Comparison of ENCODE assay signal across 8 cellular contexts in the genomic region with DNA sequence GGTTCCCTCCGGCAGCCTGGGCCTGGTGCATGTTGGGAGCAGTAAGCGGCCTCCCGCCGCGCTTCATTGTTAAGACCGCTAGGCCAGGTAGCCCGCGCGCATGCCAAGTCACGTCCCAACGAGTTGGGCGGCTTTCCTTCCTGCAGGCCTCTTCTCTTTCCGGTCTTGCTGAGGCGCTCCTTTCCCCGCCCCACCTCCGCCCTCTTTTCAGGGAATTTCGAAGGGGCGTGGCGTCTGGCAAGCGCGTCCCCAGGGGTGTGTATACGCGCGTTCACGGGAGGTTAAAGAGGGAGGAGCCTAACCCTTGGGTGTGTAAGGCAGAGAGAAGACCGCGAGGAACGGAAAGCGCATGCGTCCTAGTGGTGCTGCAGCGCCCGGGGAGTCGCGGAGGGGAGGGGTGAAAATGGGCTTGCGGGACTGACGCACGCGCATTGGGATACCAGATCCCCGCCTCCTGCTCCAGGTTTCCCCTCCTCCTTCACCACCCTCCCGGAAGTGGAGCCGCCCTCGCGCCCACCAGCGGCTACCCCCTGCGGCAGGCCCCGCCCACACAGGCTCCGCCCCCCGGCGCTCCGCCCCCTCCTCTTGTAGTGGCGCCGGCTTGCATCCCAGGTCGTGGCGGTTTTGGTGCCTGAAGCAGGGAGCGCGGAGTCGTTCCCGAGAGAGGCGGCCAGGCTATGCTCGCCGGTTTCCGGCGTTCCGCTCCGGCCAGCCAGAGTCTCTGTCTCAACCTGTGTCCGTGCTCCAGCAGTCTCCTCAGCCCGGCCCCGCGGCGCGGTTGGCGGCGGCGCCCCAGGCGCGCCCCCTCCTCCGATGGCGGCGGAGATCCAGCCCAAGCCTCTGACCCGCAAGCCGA. TPM values are rescaled to one million over a fixed set of nuclear protein-coding genes. Genes with fewer than 3 reads are reported as not detected.
DNase-seq lines count a peak whose midpoint lies in the region; ATAC-seq, FAIRE-seq and TF ChIP-seq lines count a peak whose summit lies in the region.

A gene with protein sequence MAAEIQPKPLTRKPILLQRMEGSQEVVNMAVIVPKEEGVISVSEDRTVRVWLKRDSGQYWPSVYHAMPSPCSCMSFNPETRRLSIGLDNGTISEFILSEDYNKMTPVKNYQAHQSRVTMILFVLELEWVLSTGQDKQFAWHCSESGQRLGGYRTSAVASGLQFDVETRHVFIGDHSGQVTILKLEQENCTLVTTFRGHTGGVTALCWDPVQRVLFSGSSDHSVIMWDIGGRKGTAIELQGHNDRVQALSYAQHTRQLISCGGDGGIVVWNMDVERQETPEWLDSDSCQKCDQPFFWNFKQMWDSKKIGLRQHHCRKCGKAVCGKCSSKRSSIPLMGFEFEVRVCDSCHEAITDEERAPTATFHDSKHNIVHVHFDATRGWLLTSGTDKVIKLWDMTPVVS (plus strand): TSS at position 588 of the 856 bp plus-strand sequence. CDS start 226 bp downstream, at position 814.

- H3K9ac ChIP-seq in OCI-LY3 (ENCODE audit: low read length) (peak within 1 kb of the TSS; percentile 87), endothelial cell of umbilical vein (replicated peaks; ENCODE audit: extremely low read depth, insufficient read depth, low read length) (peak within 1 kb of the TSS; percentile 82)

- DNase-seq in D721Med (ENCODE audit: insufficient read length, low spot score) (peak; percentile 45), HuH-7 (ENCODE audit: low spot score) (peak; percentile 78), activated T-cell treated with anti-CD3 and anti-CD28 coated beads for 1 hour (ENCODE audit: low read depth) (peak; percentile 99), endothelial cell of umbilical vein (ENCODE audit: low read depth, low spot score) (peak; percentile 100), midbrain (lab: John Stamatoyannopoulos, UW) (peak; percentile 99)
- peak; percentile 98 to 99 for DNase-seq in stimulated activated CD8-positive, alpha-beta memory T cell treated with anti-CD3 and anti-CD28 coated beads, Interleukin-2, amount 100 ng/mL, for 1 hour (ENCODE audit: low read depth in 2 of 2)

- TF ChIP-seq CTCF in D721Med (IDR thresholded peaks at IDR 0.05; ENCODE audit: insufficient read depth, missing control alignments) (no peak), OCI-LY3 (IDR thresholded peaks at IDR 0.05; ENCODE audit: low read depth, low read length) (no peak), endothelial cell of umbilical vein (IDR thresholded peaks at IDR 0.05; ENCODE audit: extremely low read depth in 1 of 2, insufficient read depth in 1 of 2, low read depth in 1 of 2, low read length in 2 of 2) (peak in 1 of 2 donors; percentile 17)

- no peaks in the 10 kb centered on the region for H3K9me1 ChIP-seq in endothelial cell of umbilical vein (replicated peaks; ENCODE audit: control insufficient read depth, extremely low read depth, insufficient read depth, low read length)

- H2AFZ ChIP-seq in OCI-LY3 (ENCODE audit: low read depth, low read length) (peak within 1 kb of the TSS; percentile 85), endothelial cell of umbilical vein (ENCODE audit: low read depth, low read length) (peak within 1 kb of the TSS; percentile 97)

- H3K4me1 ChIP-seq in OCI-LY3 (ENCODE audit: low read length): peaks cover 39% of the 10 kb centered on the region
- H3K4me1 ChIP-seq in endothelial cell of umbilical vein (ENCODE audit: control insufficient read depth, extremely low read depth, insufficient read depth, low read length): peaks cover 14% of the 10 kb centered on the region

- POLR2A ChIA-PET in endothelial cell of umbilical vein (lab: Charles Lee): interaction anchor here (1.7 to 2.3 kb wide), 2 partner anchors 130 to 131 kb away, joined by 5 to 22 read pairs; a partner anchor contains a TSS

- BruUV-seq in endothelial cell of umbilical vein (replicated peaks; lab: Mats Ljungman, UMichigan): no TSS peak

- H3K4me2 ChIP-seq in OCI-LY3 (ENCODE audit: low read length) (peak within 1 kb of the TSS; percentile 89), endothelial cell of umbilical vein (ENCODE audit: insufficient read depth, low read length) (peak within 1 kb of the TSS; percentile 86)

- peaks cover 47% of the 10 kb centered on the region for H3K79me2 ChIP-seq in OCI-LY3 (ENCODE audit: low read length)
- peaks cover 3% of the 10 kb centered on the region for H3K79me2 ChIP-seq in endothelial cell of umbilical vein (ENCODE audit: control insufficient read depth, insufficient read depth, low read length)

- FAIRE-seq in D721Med (lab: Jason Lieb, UNC) (no peak), endothelial cell of umbilical vein (lab: Jason Lieb, UNC) (peak; percentile 100)

- H3K9me3 ChIP-seq in OCI-LY3 (ENCODE audit: insufficient read depth, low read length) (no peaks in the 10 kb centered on the region), endothelial cell of umbilical vein (replicated peaks; ENCODE audit: control insufficient read depth, insufficient read depth, low read length) (no peaks in the 10 kb centered on the region)

- peak within 1 kb of the TSS; percentile 92 for H3K4me3 ChIP-seq in OCI-LY3 (ENCODE audit: low read length)
- H3K4me3 ChIP-seq in endothelial cell of umbilical vein (replicated peaks in 1 of 3; ENCODE audit: insufficient read depth in 1 of 3, low read depth in 1 of 3, low read length in 3 of 3): peak within 1 kb of the TSS; percentile 80 to 90 (median 85)

- no peaks in the 10 kb centered on the region for H3K27me3 ChIP-seq in OCI-LY3 (ENCODE audit: low read depth, low read length)
- no peaks in the 10 kb centered on the region for H3K27me3 ChIP-seq in endothelial cell of umbilical vein (ENCODE audit: control insufficient read depth in 2 of 2, insufficient read depth in 2 of 2, low read length in 2 of 2)

- H3K36me3 ChIP-seq in OCI-LY3 (replicated peaks; ENCODE audit: low read depth, low read length) (peaks cover 10% of the 10 kb centered on the region), endothelial cell of umbilical vein (ENCODE audit: control insufficient read depth in 2 of 2, extremely low read depth in 1 of 2, insufficient read depth in 2 of 2, low read length in 2 of 2) (no peaks in the 10 kb centered on the region)

- H3K27ac ChIP-seq in OCI-LY3 (ENCODE audit: low read length): peak within 1 kb of the TSS; percentile 83
- H3K27ac ChIP-seq in endothelial cell of umbilical vein (ENCODE audit: insufficient read depth, low read depth, low read length): peak within 1 kb of the TSS; percentile 52

- no peak for TF ChIP-seq POLR2A in endothelial cell of umbilical vein (IDR thresholded peaks at IDR 0.05; ENCODE audit: low read depth, low read length)

- intact Hi-C loops in endothelial cell of umbilical vein (cut with micrococcal nuclease): loop anchor here (1.0 to 10.0 kb wide), 8 partner anchors 60 to 541 kb away; a partner anchor contains a TSS

- dilution Hi-C loops in endothelial cell of umbilical vein (cut with MboI; ENCODE audit: extremely low pct_ligation_motif_present, low sequenced_read_pairs): no loop called here

- CTCF ChIA-PET in endothelial cell of umbilical vein (lab: Charles Lee): interaction anchor here (0.8 to 1.2 kb wide), 5 partner anchors 24 to 214 kb away, joined by 3 to 5 read pairs (median 3); no protein-coding TSS in a partner anchor

- peak; percentile 74 for ATAC-seq in GM21515 (IDR thresholded peaks at IDR 0.05; ENCODE audit: unreplicated experiment)

- peaks cover 9% of the 10 kb centered on the region; the same call in 1 of the 2 replicates for H4K20me1 ChIP-seq in OCI-LY3 (ENCODE audit: insufficient read depth, low read length)
- H4K20me1 ChIP-seq in endothelial cell of umbilical vein (replicated peaks; ENCODE audit: control insufficient read depth, extremely low read depth, insufficient read depth, low read length): no peaks in the 10 kb centered on the region

TF ChIP-seq in endothelial cell of umbilical vein, 7 proteins besides CTCF, POLR2A, EP300 and RAD21:
- TF ChIP-seq EZH2 (IDR thresholded peaks at IDR 0.05; ENCODE audit: borderline replicate concordance, low read depth, low read length, severe bottlenecking): no peak
- TF ChIP-seq POLR2AphosphoS5 (IDR thresholded peaks at IDR 0.05; ENCODE audit: insufficient read depth, low read depth, low read length): peak; percentile 62

RNA-seq across cellular contexts. Expression of the gene that starts here (rescaled TPM):
- total RNA-seq in endothelial cell of umbilical vein: 5.5 TPM in 2 replicates
- polyA plus RNA-seq in endothelial cell of umbilical vein: 1.6 and 2.1 TPM in 2 replicates
- polyA plus RNA-seq in endothelial cell of umbilical vein (2011; cell fraction: cytosol; rRNA removed): 1.0 TPM in 2 replicates
- 9.4 TPM in 2 replicates for polyA plus RNA-seq in endothelial cell of umbilical vein (2011; cell fraction: nucleus; rRNA removed)
- polyA plus RNA-seq in endothelial cell of umbilical vein (2012): 2.9 and 3.6 TPM in 2 replicates
- 6.0 and 7.0 TPM in 2 replicates for polyA minus RNA-seq in endothelial cell of umbilical vein
- polyA minus RNA-seq in endothelial cell of umbilical vein (2011; cell fraction: cytosol; rRNA and poly(A)+ RNA removed): 4.2 TPM
- polyA minus RNA-seq in endothelial cell of umbilical vein (2011; cell fraction: nucleus; rRNA and poly(A)+ RNA removed): 13.6 and 16.5 TPM in 2 replicates

Comparison
In these comparisons a context has a peak if more than half of its experiments do, and no peak if none do; other contexts are left out.
1. Peak in every context shown above with its lines: DNase-seq, ATAC-seq, H3K4me3 ChIP-seq and H3K27ac ChIP-seq.
2. DNase-seq: peak in every context shown above with its lines; median percentile 100 in endothelial cell of umbilical vein; 99 in activated T-cell treated with anti-CD3 and anti-CD28 coated beads for 1 hour; 99 in midbrain; 98 in stimulated activated CD8-positive, alpha-beta memory T cell treated with anti-CD3 and anti-CD28 coated beads, Interleukin-2, amount 100 ng/mL, for 1 hour; 78 in HuH-7; 45 in D721Med.